29 cellular contexts compared by ENCODE assay signal in genomic region chr3:176661432-176661964, GRCh38.
"Had no signal": no experiment of that assay in that cellular context is flagged by ENCODE, and none has a peak within 500 bp of the region (broad histone marks: within the 10 kb centered on the region; RNA-seq: fewer than 3 reads in every experiment).

No MANE protein-coding gene starts in this region.

- H3K9me3 Mint-ChIP-seq: activated CD4-positive, alpha-beta memory T cell treated with anti-CD3 and anti-CD28 coated beads for 36 hours; activated naive CD4-positive, alpha-beta T cell treated with anti-CD3 and anti-CD28 coated beads for 36 hours; activated naive CD8-positive, alpha-beta T cell treated with anti-CD3 and anti-CD28 coated beads for 36 hours; activated T-helper 1 cell treated with anti-CD3 and anti-CD28 coated beads, Interleukin-12 subunit alpha, Interleukin-12 subunit beta, Interleukin-2, Interleukin-4 antibody, amounts not matched to agents 30 ng/mL and 10 ng/mL and 1 ng/mL, durations not matched to agents 14 hours and 24 hours and 36 hours; naive thymus-derived CD4-positive, alpha-beta T cell; stimulated activated naive B cell treated with anti-CD40 and anti-IgM and Interleukin-4, amounts not matched to agents 10 μg/mL and 1 μg/mL and 100 μg/mL, for 72 hours had no signal

- H3K36me3 ChIP-seq: adrenal gland, gastroesophageal sphincter, right atrium auricular region, suprapubic skin, tibial artery had no signal

- H3K9me3 ChIP-seq: body of pancreas, gastroesophageal sphincter, right atrium auricular region, suprapubic skin, tibial artery had no signal

- H3K9ac ChIP-seq: parathyroid adenoma had no signal

- H3K27me3 ChIP-seq: adrenal gland, body of pancreas, gastroesophageal sphincter, right atrium auricular region, suprapubic skin, tibial artery had no signal

- H3K4me3 ChIP-seq: adrenal gland, body of pancreas, gastroesophageal sphincter, right atrium auricular region, suprapubic skin, tibial artery had no signal

- H3K27ac Mint-ChIP-seq: activated CD4-positive, alpha-beta memory T cell treated with anti-CD3 and anti-CD28 coated beads for 36 hours; activated naive CD4-positive, alpha-beta T cell treated with anti-CD3 and anti-CD28 coated beads for 36 hours; activated naive CD8-positive, alpha-beta T cell treated with anti-CD3 and anti-CD28 coated beads for 36 hours; activated T-helper 1 cell treated with anti-CD3 and anti-CD28 coated beads, Interleukin-12 subunit alpha, Interleukin-12 subunit beta, Interleukin-2, Interleukin-4 antibody, amounts not matched to agents 30 ng/mL and 10 ng/mL and 1 ng/mL, durations not matched to agents 14 hours and 24 hours and 36 hours; naive thymus-derived CD4-positive, alpha-beta T cell; stimulated activated naive B cell treated with anti-CD40 and anti-IgM and Interleukin-4, amounts not matched to agents 10 μg/mL and 1 μg/mL and 100 μg/mL, for 72 hours had no signal

- H3K4me1 Mint-ChIP-seq: activated naive CD8-positive, alpha-beta T cell treated with anti-CD3 and anti-CD28 coated beads for 36 hours; naive thymus-derived CD4-positive, alpha-beta T cell; stimulated activated naive B cell treated with anti-CD40 and anti-IgM and Interleukin-4, amounts not matched to agents 10 μg/mL and 1 μg/mL and 100 μg/mL, for 72 hours had no signal

- H3K4me3 Mint-ChIP-seq: activated CD4-positive, alpha-beta memory T cell treated with anti-CD3 and anti-CD28 coated beads for 36 hours; activated naive CD4-positive, alpha-beta T cell treated with anti-CD3 and anti-CD28 coated beads for 36 hours; activated naive CD8-positive, alpha-beta T cell treated with anti-CD3 and anti-CD28 coated beads for 36 hours; activated T-helper 1 cell treated with anti-CD3 and anti-CD28 coated beads, Interleukin-12 subunit alpha, Interleukin-12 subunit beta, Interleukin-2, Interleukin-4 antibody, amounts not matched to agents 30 ng/mL and 10 ng/mL and 1 ng/mL, durations not matched to agents 14 hours and 24 hours and 36 hours; naive thymus-derived CD4-positive, alpha-beta T cell; stimulated activated naive B cell treated with anti-CD40 and anti-IgM and Interleukin-4, amounts not matched to agents 10 μg/mL and 1 μg/mL and 100 μg/mL, for 72 hours had no signal

- ATAC-seq: body of pancreas; gastroesophageal sphincter; left colon; naive thymus-derived CD4-positive, alpha-beta T cell; stimulated activated naive B cell treated with anti-CD40 and anti-IgM and Interleukin-4, amounts not matched to agents 10 μg/mL and 1 μg/mL and 100 μg/mL, for 72 hours had no signal

- DNase-seq: activated CD4-positive, alpha-beta memory T cell treated with anti-CD3 and anti-CD28 coated beads for 36 hours; activated CD4-positive, alpha-beta T cell treated with anti-CD3 and anti-CD28 coated beads for 48 hours; activated CD8-positive, alpha-beta memory T cell treated with anti-CD3 and anti-CD28 coated beads, Interleukin-2, amount 50 U/mL, for 4 hours; activated effector memory CD4-positive, alpha-beta T cell treated with anti-CD3 and anti-CD28 coated beads, Interleukin-2, amount 50 U/mL, for 16 hours; activated naive CD4-positive, alpha-beta T cell treated with anti-CD3 and anti-CD28 coated beads for 36 hours; activated naive CD8-positive, alpha-beta T cell treated with anti-CD3 and anti-CD28 coated beads for 36 hours; activated T-cell treated with anti-CD3 and anti-CD28 coated beads, Interleukin-2, amount 50 U/mL, for 1 hour; adrenal gland; aorta; body of pancreas; dermis blood vessel endothelial cell; effector CD8-positive, alpha-beta T cell; hippocampal formation; kidney; left colon; mammary epithelial cell; midbrain; naive thymus-derived CD4-positive, alpha-beta T cell; stimulated activated CD4-positive, alpha-beta T cell treated with anti-CD3 and anti-CD28 coated beads, Interleukin-15, amount 100 ng/mL, for 24 hours; stimulated activated CD4-positive, alpha-beta T cell treated with anti-CD3 and anti-CD28 coated beads, Interleukin-2, amount 100 ng/mL, for 24 hours; stimulated activated naive B cell treated with anti-CD40 and anti-IgM and Interleukin-4, amounts not matched to agents 10 μg/mL and 1 μg/mL and 100 μg/mL, for 72 hours; T-helper 2 cell; tibial artery had no signal

- H3K27ac ChIP-seq: adrenal gland, body of pancreas, gastroesophageal sphincter, parathyroid adenoma, right atrium auricular region, suprapubic skin, tibial artery, VCaP had no signal

- H3K79me2 ChIP-seq: parathyroid adenoma had no signal

- H3K27me3 Mint-ChIP-seq: stimulated activated naive B cell treated with anti-CD40 and anti-IgM and Interleukin-4, amounts not matched to agents 10 μg/mL and 1 μg/mL and 100 μg/mL, for 72 hours had no signal

- H3K4me1 ChIP-seq: body of pancreas, parathyroid adenoma, right atrium auricular region, suprapubic skin had no signal

- H2AFZ ChIP-seq: parathyroid adenoma had no signal

- H3K36me3 Mint-ChIP-seq: activated CD4-positive, alpha-beta memory T cell treated with anti-CD3 and anti-CD28 coated beads for 36 hours; activated naive CD8-positive, alpha-beta T cell treated with anti-CD3 and anti-CD28 coated beads for 36 hours; naive thymus-derived CD4-positive, alpha-beta T cell; stimulated activated naive B cell treated with anti-CD40 and anti-IgM and Interleukin-4, amounts not matched to agents 10 μg/mL and 1 μg/mL and 100 μg/mL, for 72 hours had no signal
